17 cellular contexts compared by ENCODE assay signal in genomic region chr1:78009276-78009675, GRCh38. TPM values are rescaled to one million over a fixed set of nuclear protein-coding genes. Genes with fewer than 3 reads are reported as not detected.
DNase-seq lines count a peak whose midpoint lies in the region; ATAC-seq, FAIRE-seq and TF ChIP-seq lines count a peak whose summit lies in the region.
"Had no signal": no experiment of that assay in that cellular context is flagged by ENCODE, and none has a peak within 500 bp of the region (broad histone marks: within the 10 kb centered on the region; RNA-seq: fewer than 3 reads in every experiment).

No MANE protein-coding gene starts in this region.

- peaks cover 24% of the 10 kb centered on the region; the same call in 2 of the 3 replicates for H3K4me1 ChIP-seq in A549
- H3K4me1 ChIP-seq in Karpas-422 (ENCODE audit: low read length) = peaks cover 33% of the 10 kb centered on the region
- H3K4me1 ChIP-seq in endothelial cell of umbilical vein (ENCODE audit: control insufficient read depth, extremely low read depth, insufficient read depth, low read length) = peaks cover 29% of the 10 kb centered on the region
- no peaks in the 10 kb centered on the region for H3K4me1 ChIP-seq in ovary (ENCODE audit: insufficient read depth)
- peaks cover 0 to 56% (median 22%) of the 10 kb centered on the region in 4 donors for H3K4me1 ChIP-seq in stomach

- H3K4me2 ChIP-seq in A549 = peak overlapping the region; percentile 87
- peak overlapping the region; percentile 19 for H3K4me2 ChIP-seq in Karpas-422 (ENCODE audit: low read depth, low read length, poor library complexity, severe bottlenecking)
- peak overlapping the region; percentile 100 for H3K4me2 ChIP-seq in endothelial cell of umbilical vein (ENCODE audit: insufficient read depth, low read length)

- H3K27me3 ChIP-seq in Karpas-422 (ENCODE audit: low read length) (no peaks in the 10 kb centered on the region), endothelial cell of umbilical vein (ENCODE audit: control insufficient read depth in 2 of 2, insufficient read depth in 2 of 2, low read length in 2 of 2) (no peaks in the 10 kb centered on the region), ovary (no peaks in the 10 kb centered on the region), stomach (no peaks in the 10 kb centered on the region)
- H3K27me3 ChIP-seq: neutrophil, right lobe of liver had no signal

- H3K27me3 Mint-ChIP-seq in T-cell = no peaks in the 10 kb centered on the region

- H4K20me1 ChIP-seq in Karpas-422 (ENCODE audit: insufficient read depth, low read depth, low read length) (no peaks in the 10 kb centered on the region), endothelial cell of umbilical vein (replicated peaks; ENCODE audit: control insufficient read depth, extremely low read depth, insufficient read depth, low read length) (peaks cover 5% of the 10 kb centered on the region)

- H3K9me3 ChIP-seq in A549 (no peaks in the 10 kb centered on the region), Karpas-422 (ENCODE audit: low read length) (no peaks in the 10 kb centered on the region), endothelial cell of umbilical vein (replicated peaks; ENCODE audit: control insufficient read depth, insufficient read depth, low read length) (no peaks in the 10 kb centered on the region), ovary (no peaks in the 10 kb centered on the region), stomach (no peaks in the 10 kb centered on the region)
- H3K9me3 ChIP-seq: neutrophil, right lobe of liver had no signal

- no peak overlapping the region for H3K27ac Mint-ChIP-seq in T-cell
- H3K27ac Mint-ChIP-seq: immature natural killer cell had no signal

- intact Hi-C loops in endothelial cell of umbilical vein (cut with micrococcal nuclease) = no loop called here
- intact Hi-C loops in ovary (cut with DNase I) = no loop called here
- intact Hi-C loops in stomach (cut with DNase I; ENCODE audit: low total_unique reads) = no loop called here

- POLR2A ChIA-PET in A549 (lab: Yijun Ruan, JAX) = no interaction called here
- POLR2A ChIA-PET in endothelial cell of umbilical vein (lab: Charles Lee) = interaction anchor here (1.4 kb wide), 1 partner anchor 92 kb away, joined by 3 read pairs; no protein-coding TSS in a partner anchor
- POLR2A ChIA-PET in T-cell (lab: Charles Lee) = no interaction called here

- TF ChIP-seq RAD21 in A549 (conservative IDR thresholded peaks at IDR 0.05 in 1 of 2, IDR thresholded peaks at IDR 0.05 in 1 of 2) = no peak

- H3K27ac ChIP-seq in A549 (peak overlapping the region in 1 of 2 experiments; percentile 42; a peak in 2 of 6 replicates), Karpas-422 (ENCODE audit: low read length) (no peak overlapping the region), endothelial cell of umbilical vein (ENCODE audit: insufficient read depth, low read depth, low read length) (peak overlapping the region; percentile 70), ovary (no peak overlapping the region), stomach (no peak overlapping the region)
- H3K27ac ChIP-seq: neutrophil, right lobe of liver had no signal

- no peak for ATAC-seq in A549
- ATAC-seq in T-cell (replicated peaks in 1 of 4) = no peak
- ATAC-seq: right lobe of liver had no signal

- H3K4me3 ChIP-seq in A549 (0 out of 3 replicates have a peak overlapping the region, but pooled peaks have one; percentile 4), Karpas-422 (ENCODE audit: low read length) (no peak overlapping the region), endothelial cell of umbilical vein (replicated peaks in 1 of 3; ENCODE audit: insufficient read depth in 1 of 3, low read depth in 1 of 3, low read length in 3 of 3) (peak overlapping the region; percentile 69 to 99 (median 98)), ovary (peak overlapping the region; percentile 15), stomach (peak overlapping the region in 2 of 4 donors; percentile 2 to 53)
- H3K4me3 ChIP-seq: right lobe of liver had no signal

- peaks cover 39 to 55% (median 48%) of the 10 kb centered on the region in 3 donors for H3K4me1 Mint-ChIP-seq in T-cell

- BruUV-seq in endothelial cell of umbilical vein (replicated peaks; lab: Mats Ljungman, UMichigan) = no TSS peak

- DNase-seq in A549 (ENCODE audit: low read depth in 1 of 2, low spot score in 1 of 2) (no peak), Karpas-422 (no peak), endothelial cell of umbilical vein (ENCODE audit: low read depth, low spot score) (peak; percentile 49), ovary (no peak), T-cell (no peak), T-helper 2 cell (no peak), NCI-H2107 (lab: John Stamatoyannopoulos, UW) (no peak), stomach (no peak)
- DNase-seq: activated naive CD4-positive, alpha-beta T cell; effector CD8-positive, alpha-beta T cell; immature natural killer cell; mesendoderm; NCI-H1417; NCI-H2227 treated with DMSO at 0.1 percent for 48 hours; right lobe of liver; T1000 had no signal

- peaks cover 3% of the 10 kb centered on the region for H3K9me1 ChIP-seq in endothelial cell of umbilical vein (replicated peaks; ENCODE audit: control insufficient read depth, extremely low read depth, insufficient read depth, low read length)

- H3K36me3 Mint-ChIP-seq in T-cell = peaks cover 8% of the 10 kb centered on the region

- CTCF ChIA-PET in A549 (lab: Yijun Ruan, JAX) (interaction anchor here (3.1 kb wide), 1 partner anchor 105 kb away, joined by 17 read pairs; no protein-coding TSS in a partner anchor), endothelial cell of umbilical vein (lab: Charles Lee) (interaction anchor here (0.9 to 15.7 kb wide), 6 partner anchors 11 to 105 kb away, joined by 3 to 250 read pairs (median 4); no protein-coding TSS in a partner anchor), T-cell (lab: Charles Lee) (no interaction called here)

- no peak overlapping the region for H3K9ac ChIP-seq in Karpas-422 (ENCODE audit: low read length)
- H3K9ac ChIP-seq in endothelial cell of umbilical vein (replicated peaks; ENCODE audit: extremely low read depth, insufficient read depth, low read length) = peak overlapping the region; percentile 98

- TF ChIP-seq CTCF in A549 (IDR thresholded peaks at IDR 0.05) (no peak), endothelial cell of umbilical vein (IDR thresholded peaks at IDR 0.05; ENCODE audit: extremely low read depth in 1 of 2, insufficient read depth in 1 of 2, low read depth in 1 of 2, low read length in 2 of 2) (no peak), ovary (IDR thresholded peaks at IDR 0.05) (no peak), stomach (IDR thresholded peaks at IDR 0.05) (no peak)

- TF ChIP-seq POLR2A in A549 (IDR thresholded peaks at IDR 0.05; ENCODE audit: low read length) = no peak
- no peak for TF ChIP-seq POLR2A in endothelial cell of umbilical vein (IDR thresholded peaks at IDR 0.05; ENCODE audit: low read depth, low read length)
- no peak for TF ChIP-seq POLR2A in ovary (IDR thresholded peaks at IDR 0.05)
- no peak for TF ChIP-seq POLR2A in stomach (IDR thresholded peaks at IDR 0.05)

- dilution Hi-C loops in endothelial cell of umbilical vein (cut with MboI; ENCODE audit: extremely low pct_ligation_motif_present, low sequenced_read_pairs) = no loop called here

- H3K79me2 ChIP-seq in Karpas-422 (ENCODE audit: low read length) (peaks cover 53% of the 10 kb centered on the region), endothelial cell of umbilical vein (ENCODE audit: control insufficient read depth, insufficient read depth, low read length) (peaks cover 89% of the 10 kb centered on the region)

- no peaks in the 10 kb centered on the region for H3K9me3 Mint-ChIP-seq in T-cell
- H3K9me3 Mint-ChIP-seq: immature natural killer cell had no signal

- FAIRE-seq in A549 (lab: Jason Lieb, UNC) = no peak
- FAIRE-seq in endothelial cell of umbilical vein (lab: Jason Lieb, UNC) = no peak

- TF ChIP-seq EP300 in A549 (IDR thresholded peaks at IDR 0.05) (no peak), ovary (IDR thresholded peaks at IDR 0.05) (no peak), stomach (IDR thresholded peaks at IDR 0.05) (no peak)

- H2AFZ ChIP-seq in Karpas-422 (ENCODE audit: low read length) (no peak overlapping the region), endothelial cell of umbilical vein (ENCODE audit: low read depth, low read length) (no peak overlapping the region)

- no peak overlapping the region for H3K4me3 Mint-ChIP-seq in T-cell
- H3K4me3 Mint-ChIP-seq: immature natural killer cell had no signal

- H3K36me3 ChIP-seq in Karpas-422 (ENCODE audit: insufficient read depth, low read length) (no peaks in the 10 kb centered on the region), endothelial cell of umbilical vein (ENCODE audit: control insufficient read depth in 2 of 2, extremely low read depth in 1 of 2, insufficient read depth in 2 of 2, low read length in 2 of 2) (peaks cover 4 to 12% of the 10 kb centered on the region in 2 experiments), ovary (no peaks in the 10 kb centered on the region), stomach (peaks cover 2 to 16% (median 15%) of the 10 kb centered on the region in 4 donors)
- H3K36me3 ChIP-seq: neutrophil had no signal

- 86% methylated on average over 3 of the region's 3 CpGs for WGBS in A549 (ENCODE audit: missing lambda C conversion rate)
- 91 to 94% (median 91%) methylated on average over 3 of the region's 3 CpGs for WGBS in ovary, 3 donors
- 90 to 94% (median 90%) methylated on average over 3 of the region's 3 CpGs for WGBS in stomach, 5 donors

- no peaks in the 10 kb centered on the region for H3K9me2 ChIP-seq in Karpas-422 (replicated peaks; ENCODE audit: insufficient read depth, low read length)

RNA-seq across cellular contexts. Expression of gene DNAJB4, which starts 4.5 kb away (rescaled TPM):
- polyA plus RNA-seq in A549 (2011; rRNA removed) (18.5 and 30.0 TPM in 2 replicates), A549 (2017; fragmentation: RNase III; extraction: RNeasy Plus Mini Kit Qiagen cat#74134 plus additional on column Dnase treatment) (48.8 to 62.6 TPM (median 49.0 TPM) in 3 replicates), endothelial cell of umbilical vein (20.1 and 30.4 TPM in 2 replicates), ovary (10 to 100 TPM; 18.7 to 33.9 TPM), stomach (10 to 100 TPM in 2 of 3 donors, 1 to 10 TPM in 1; 7.3 to 13.1 (median 12.3) TPM)
- 6.6 and 6.9 TPM in 2 replicates for polyA plus RNA-seq in A549 (2012; cell fraction: cytosol; rRNA removed)
- 3.0 and 4.9 TPM in 2 replicates for polyA plus RNA-seq in A549 (2012; cell fraction: nucleus; rRNA removed)
- polyA minus RNA-seq in A549 (2011; rRNA and poly(A)+ RNA removed) = 6.4 and 15.0 TPM in 2 replicates
- total RNA-seq in Karpas-422 (2014; rRNA removed; shearing (Covaris generic); ENCODE audit: low replicate concordance) = 6.4 and 6.7 TPM in 2 replicates
- total RNA-seq in endothelial cell of umbilical vein (122 and 136 TPM in 2 replicates), ovary (10 to 100 TPM; 20.2 to 48.6 (median 23.8) TPM), T-cell (10 to 100 TPM in 4 of 5 donors, 1 to 10 TPM in 1; 10.0 to 19.6 (median 12.2) TPM), stomach (10 to 100 TPM in 4 of 5 donors, 1 to 10 TPM in 1; 7.2 to 65.7 (median 19.2) TPM)
- polyA plus RNA-seq in endothelial cell of umbilical vein (2011; cell fraction: cytosol; rRNA removed) = 44.1 and 50.8 TPM in 2 replicates
- 39.8 and 53.7 TPM in 2 replicates for polyA plus RNA-seq in endothelial cell of umbilical vein (2011; cell fraction: nucleus; rRNA removed)
- polyA plus RNA-seq in endothelial cell of umbilical vein (2012) = 145 and 153 TPM in 2 replicates
- 71.8 and 78.2 TPM in 2 replicates for polyA minus RNA-seq in endothelial cell of umbilical vein
- 6.7 TPM for polyA minus RNA-seq in endothelial cell of umbilical vein (2011; cell fraction: cytosol; rRNA and poly(A)+ RNA removed)
- 45.6 and 48.5 TPM in 2 replicates for polyA minus RNA-seq in endothelial cell of umbilical vein (2011; cell fraction: nucleus; rRNA and poly(A)+ RNA removed)

RNA-seq across cellular contexts. Expression of gene FUBP1, which starts 30.4 kb away (rescaled TPM):
- polyA plus RNA-seq in A549 (2011; rRNA removed) = 126 and 183 TPM in 2 replicates
- 54.5 and 73.6 TPM in 2 replicates for polyA plus RNA-seq in A549 (2012; cell fraction: cytosol; rRNA removed)
- polyA plus RNA-seq in A549 (2012; cell fraction: nucleus; rRNA removed) = 92.2 and 112 TPM in 2 replicates
- 126 to 131 TPM (median 128 TPM) in 3 replicates for polyA plus RNA-seq in A549 (2017; fragmentation: RNase III; extraction: RNeasy Plus Mini Kit Qiagen cat#74134 plus additional on column Dnase treatment)
- polyA minus RNA-seq in A549 (2011; rRNA and poly(A)+ RNA removed) = 127 and 185 TPM in 2 replicates
- total RNA-seq in Karpas-422 (2014; rRNA removed; shearing (Covaris generic); ENCODE audit: low replicate concordance) = 159 and 214 TPM in 2 replicates
- 163 and 166 TPM in 2 replicates for total RNA-seq in endothelial cell of umbilical vein
- 112 and 124 TPM in 2 replicates for polyA plus RNA-seq in endothelial cell of umbilical vein
- 71.6 and 78.3 TPM in 2 replicates for polyA plus RNA-seq in endothelial cell of umbilical vein (2011; cell fraction: cytosol; rRNA removed)
- polyA plus RNA-seq in endothelial cell of umbilical vein (2011; cell fraction: nucleus; rRNA removed) = 270 and 402 TPM in 2 replicates
- 74.7 and 115 TPM in 2 replicates for polyA plus RNA-seq in endothelial cell of umbilical vein (2012)
- polyA minus RNA-seq in endothelial cell of umbilical vein = 175 and 196 TPM in 2 replicates
- polyA minus RNA-seq in endothelial cell of umbilical vein (2011; cell fraction: cytosol; rRNA and poly(A)+ RNA removed) = 130 TPM
- 280 and 344 TPM in 2 replicates for polyA minus RNA-seq in endothelial cell of umbilical vein (2011; cell fraction: nucleus; rRNA and poly(A)+ RNA removed)
- 100 to 1,000 TPM in 5 of 7 donors, 10 to 100 TPM in 2; 95.6 to 169 (median 149) TPM for total RNA-seq in ovary
- polyA plus RNA-seq in ovary = 100 to 1,000 TPM in 1 of 2 donors, 10 to 100 TPM in 1; 78.8 to 106 TPM
- total RNA-seq in T-cell = 100 to 1,000 TPM; 180 to 224 (median 194) TPM
- total RNA-seq in stomach = 100 to 1,000 TPM in 3 of 5 donors, 10 to 100 TPM in 2; 39.4 to 394 (median 110) TPM
- 10 to 100 TPM; 25.6 to 48.0 (median 39.3) TPM for polyA plus RNA-seq in stomach

RNA-seq across cellular contexts. Expression of gene GIPC2, which starts 36.5 kb away (rescaled TPM):
- polyA plus RNA-seq in A549 (2011; rRNA removed) = not detected in 2 replicates
- not detected in 2 replicates for polyA plus RNA-seq in A549 (2012; cell fraction: cytosol; rRNA removed)
- not detected in 2 replicates for polyA plus RNA-seq in A549 (2012; cell fraction: nucleus; rRNA removed)
- 0.04 to 0.07 TPM (median 0.06 TPM) in 3 replicates for polyA plus RNA-seq in A549 (2017; fragmentation: RNase III; extraction: RNeasy Plus Mini Kit Qiagen cat#74134 plus additional on column Dnase treatment)
- not detected in 2 replicates for polyA minus RNA-seq in A549 (2011; rRNA and poly(A)+ RNA removed)
- 0.04 and 0.15 TPM in 2 replicates for total RNA-seq in Karpas-422 (2014; rRNA removed; shearing (Covaris generic); ENCODE audit: low replicate concordance)
- total RNA-seq in endothelial cell of umbilical vein = 7.7 and 9.6 TPM in 2 replicates
- polyA plus RNA-seq in endothelial cell of umbilical vein = 2.1 and 2.8 TPM in 2 replicates
- polyA plus RNA-seq in endothelial cell of umbilical vein (2011; cell fraction: cytosol; rRNA removed) = 2.9 and 3.1 TPM in 2 replicates
- polyA plus RNA-seq in endothelial cell of umbilical vein (2011; cell fraction: nucleus; rRNA removed) = 2.8 and 3.6 TPM in 2 replicates
- 1.4 and 2.8 TPM in 2 replicates for polyA plus RNA-seq in endothelial cell of umbilical vein (2012)
- 4.6 and 5.6 TPM in 2 replicates for polyA minus RNA-seq in endothelial cell of umbilical vein
- not detected for polyA minus RNA-seq in endothelial cell of umbilical vein (2011; cell fraction: cytosol; rRNA and poly(A)+ RNA removed)
- 13.6 and 15.2 TPM in 2 replicates for polyA minus RNA-seq in endothelial cell of umbilical vein (2011; cell fraction: nucleus; rRNA and poly(A)+ RNA removed)
- total RNA-seq in ovary = 1 to 10 TPM; 1.8 to 5.7 (median 3.3) TPM
- 1 to 10 TPM; 2.1 to 2.7 TPM for polyA plus RNA-seq in ovary
- under 1 TPM; 0.09 to 0.19 (median 0.16) TPM for total RNA-seq in T-cell
- 10 to 100 TPM in 1 of 5 donors, 1 to 10 TPM in 4; 2.3 to 23.8 (median 8.4) TPM for total RNA-seq in stomach
- 1 to 10 TPM; 4.0 to 5.8 (median 4.6) TPM for polyA plus RNA-seq in stomach

Comparison
In these comparisons a context has a peak if more than half of its experiments do, and no peak if none do; other contexts are left out.
1. H3K4me2 ChIP-seq: peak in every context shown above with its lines; median percentile 100 in endothelial cell of umbilical vein; 87 in A549; 19 in Karpas-422.
2. CTCF ChIA-PET loops: an anchor here in A549 (3.1 kb wide) and endothelial cell of umbilical vein (0.9 to 15.7 kb wide); none called in T-cell.